1 cellular context compared by ENCODE assay signal in the genomic region with DNA sequence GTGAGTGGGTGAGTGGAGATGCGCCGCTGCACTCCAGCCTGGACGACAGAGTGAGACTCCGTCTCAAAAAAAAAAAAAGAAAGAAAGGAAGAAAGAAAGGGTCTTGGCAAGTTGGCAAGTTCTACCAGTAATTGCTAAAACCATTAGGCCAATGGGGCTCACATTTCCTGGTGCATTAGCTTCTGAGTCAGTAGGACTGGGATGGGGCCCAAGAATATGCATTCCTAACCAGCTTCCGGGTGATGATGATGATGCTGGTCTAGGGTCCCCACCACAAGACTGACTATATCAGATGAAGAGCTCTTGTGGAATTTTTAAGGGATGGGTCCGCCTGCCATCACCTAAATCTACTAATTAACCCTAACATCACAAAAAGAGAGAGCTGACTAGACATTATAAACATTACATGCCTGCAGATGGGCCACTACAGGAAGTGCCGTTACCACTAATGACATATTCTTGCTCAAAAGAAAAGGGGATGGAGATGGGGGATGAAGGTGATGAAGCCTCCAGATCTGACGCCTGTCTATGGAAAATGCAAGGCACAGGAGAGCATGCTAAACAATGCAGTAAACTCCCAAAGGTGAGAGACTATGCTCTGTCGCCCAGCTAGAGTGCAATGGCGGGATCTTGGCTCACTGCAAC.
TF ChIP-seq lines count a peak whose summit lies in the region.

No MANE protein-coding gene starts in this region.

TF ChIP-seq in HepG2, 621 proteins besides CTCF, POLR2A, EP300 and RAD21:
- no peak for TF ChIP-seq SRF (IDR thresholded peaks at IDR 0.05; ENCODE audit: low read depth, low read length)
- no peak for TF ChIP-seq AHDC1 (CRISPR knock-in tag; IDR thresholded peaks at IDR 0.05; ENCODE audit: borderline replicate concordance)
- TF ChIP-seq BCLAF1 (IDR thresholded peaks at IDR 0.05), result no peak
- TF ChIP-seq MAFF (IDR thresholded peaks at IDR 0.05; ENCODE audit: low read depth, low read length), result 0 out of 2 replicates have a peak, but pooled peaks have one; percentile 24
- TF ChIP-seq MAFK (conservative IDR thresholded peaks at IDR 0.05 in 1 of 2, IDR thresholded peaks at IDR 0.05 in 1 of 2; ENCODE audit: low read length in 2 of 2), result peak; percentile 24 to 42; a peak in 1 of 4 replicates
- TF ChIP-seq IKZF5 (CRISPR knock-in tag; IDR thresholded peaks at IDR 0.05), result no peak
- TF ChIP-seq SAP130 (CRISPR knock-in tag; IDR thresholded peaks at IDR 0.05; ENCODE audit: low read depth), result no peak
